1 cellular context compared by ENCODE assay signal in the genomic region with DNA sequence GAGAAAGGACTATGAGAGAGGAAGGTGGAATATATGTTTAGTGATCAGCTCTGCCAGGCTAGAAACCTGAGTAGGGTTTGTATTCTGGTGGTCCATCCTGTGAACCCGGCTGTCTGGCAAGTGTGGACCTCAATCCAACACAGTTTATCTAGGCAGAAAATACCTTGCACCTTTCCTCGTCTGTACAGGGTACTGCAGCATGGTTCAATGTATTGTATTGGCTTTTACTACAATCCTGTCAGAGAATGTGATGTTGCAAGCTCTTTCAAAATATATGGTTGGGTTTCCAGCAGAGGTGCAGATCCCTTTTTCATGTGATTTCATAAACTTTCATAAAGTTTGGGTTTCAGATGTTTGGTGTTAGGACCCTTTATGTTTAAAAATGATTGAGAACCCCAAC.
TF ChIP-seq lines count a peak whose summit lies in the region.

No MANE protein-coding gene starts in this region.

TF ChIP-seq in K562, 482 proteins besides CTCF, POLR2A, EP300 and RAD21 (continued from another document):
- TF ChIP-seq, protein P1, sequence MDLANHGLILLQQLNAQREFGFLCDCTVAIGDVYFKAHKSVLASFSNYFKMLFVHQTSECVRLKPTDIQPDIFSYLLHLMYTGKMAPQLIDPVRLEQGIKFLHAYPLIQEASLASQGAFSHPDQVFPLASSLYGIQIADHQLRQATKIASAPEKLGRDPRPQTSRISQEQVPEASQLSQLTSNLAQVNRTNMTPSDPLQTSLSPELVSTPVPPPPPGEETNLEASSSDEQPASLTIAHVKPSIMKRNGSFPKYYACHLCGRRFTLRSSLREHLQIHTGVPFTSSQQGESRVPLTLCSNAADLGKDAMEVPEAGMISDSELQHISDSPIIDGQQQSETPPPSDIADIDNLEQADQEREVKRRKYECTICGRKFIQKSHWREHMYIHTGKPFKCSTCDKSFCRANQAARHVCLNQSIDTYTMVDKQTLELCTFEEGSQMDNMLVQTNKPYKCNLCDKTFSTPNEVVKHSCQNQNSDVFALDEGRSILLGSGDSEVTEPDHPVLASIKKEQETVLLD (IDR thresholded peaks at IDR 0.05) = no peak
- TF ChIP-seq BHLHE40 (IDR thresholded peaks at IDR 0.05; ENCODE audit: low read length) (no peak), CHD2 (IDR thresholded peaks at IDR 0.05; ENCODE audit: low read depth, low read length) (no peak), TAF1 (IDR thresholded peaks at IDR 0.05; ENCODE audit: control insufficient read depth, extremely low read depth, insufficient read depth, low read length, severe bottlenecking) (no peak), ZNF764 (CRISPR knock-in tag; IDR thresholded peaks at IDR 0.05; ENCODE audit: low read depth) (no peak), ATF7 (IDR thresholded peaks at IDR 0.05) (no peak), PCBP1 (IDR thresholded peaks at IDR 0.05; ENCODE audit: low read depth, low read length, poor library complexity, severe bottlenecking) (no peak), U2AF2 (optimal IDR thresholded peaks at IDR 0.05; ENCODE audit: low read depth, low read length) (no peak), CSDE1 (IDR thresholded peaks at IDR 0.05) (no peak)
- TF ChIP-seq, protein P2, sequence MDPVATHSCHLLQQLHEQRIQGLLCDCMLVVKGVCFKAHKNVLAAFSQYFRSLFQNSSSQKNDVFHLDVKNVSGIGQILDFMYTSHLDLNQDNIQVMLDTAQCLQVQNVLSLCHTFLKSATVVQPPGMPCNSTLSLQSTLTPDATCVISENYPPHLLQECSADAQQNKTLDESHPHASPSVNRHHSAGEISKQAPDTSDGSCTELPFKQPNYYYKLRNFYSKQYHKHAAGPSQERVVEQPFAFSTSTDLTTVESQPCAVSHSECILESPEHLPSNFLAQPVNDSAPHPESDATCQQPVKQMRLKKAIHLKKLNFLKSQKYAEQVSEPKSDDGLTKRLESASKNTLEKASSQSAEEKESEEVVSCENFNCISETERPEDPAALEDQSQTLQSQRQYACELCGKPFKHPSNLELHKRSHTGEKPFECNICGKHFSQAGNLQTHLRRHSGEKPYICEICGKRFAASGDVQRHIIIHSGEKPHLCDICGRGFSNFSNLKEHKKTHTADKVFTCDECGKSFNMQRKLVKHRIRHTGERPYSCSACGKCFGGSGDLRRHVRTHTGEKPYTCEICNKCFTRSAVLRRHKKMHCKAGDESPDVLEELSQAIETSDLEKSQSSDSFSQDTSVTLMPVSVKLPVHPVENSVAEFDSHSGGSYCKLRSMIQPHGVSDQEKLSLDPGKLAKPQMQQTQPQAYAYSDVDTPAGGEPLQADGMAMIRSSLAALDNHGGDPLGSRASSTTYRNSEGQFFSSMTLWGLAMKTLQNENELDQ (CRISPR knock-in tag; IDR thresholded peaks at IDR 0.05; ENCODE audit: borderline replicate concordance) = no peak
- TF ChIP-seq, protein P3, sequence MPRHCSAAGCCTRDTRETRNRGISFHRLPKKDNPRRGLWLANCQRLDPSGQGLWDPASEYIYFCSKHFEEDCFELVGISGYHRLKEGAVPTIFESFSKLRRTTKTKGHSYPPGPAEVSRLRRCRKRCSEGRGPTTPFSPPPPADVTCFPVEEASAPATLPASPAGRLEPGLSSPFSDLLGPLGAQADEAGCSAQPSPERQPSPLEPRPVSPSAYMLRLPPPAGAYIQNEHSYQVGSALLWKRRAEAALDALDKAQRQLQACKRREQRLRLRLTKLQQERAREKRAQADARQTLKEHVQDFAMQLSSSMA (CRISPR knock-in tag; IDR thresholded peaks at IDR 0.05) = no peak
